In genomic region chr3:142239421-142239820, GRCh38 we compare ENCODE assay signal across 20 cellular contexts. TPM values are rescaled to one million over a fixed set of nuclear protein-coding genes. Genes with fewer than 3 reads are reported as not detected.
DNase-seq lines count a peak whose midpoint lies in the region; ATAC-seq and TF ChIP-seq lines count a peak whose summit lies in the region.
"Had no signal": no experiment of that assay in that cellular context is flagged by ENCODE, and none has a peak within 500 bp of the region (broad histone marks: within the 10 kb centered on the region; RNA-seq: fewer than 3 reads in every experiment).

No MANE protein-coding gene starts in this region.

- H3K36me3 ChIP-seq in SJCRH30: no peaks in the 10 kb centered on the region
- H3K36me3 ChIP-seq: HAP-1 had no signal

- H3K27ac ChIP-seq in SJCRH30: no peak overlapping the region

- no peak overlapping the region for H3K4me3 ChIP-seq in SJCRH30
- no peak overlapping the region for H3K4me3 ChIP-seq in fibroblast of the aortic adventitia (ENCODE audit: low read depth, low read length)
- H3K4me3 ChIP-seq: HAP-1 had no signal

- TF ChIP-seq CTCF in fibroblast of the aortic adventitia (IDR thresholded peaks at IDR 0.05; ENCODE audit: insufficient read depth, low read length): no peak

- ATAC-seq in GM18861 (IDR thresholded peaks at IDR 0.05; ENCODE audit: unreplicated experiment) (no peak), HG02852 (IDR thresholded peaks at IDR 0.05; ENCODE audit: unreplicated experiment) (no peak), GM18511 (IDR thresholded peaks at IDR 0.05; ENCODE audit: unreplicated experiment) (no peak), HG02938 (IDR thresholded peaks at IDR 0.05; ENCODE audit: unreplicated experiment) (no peak)
- ATAC-seq: PC-3 had no signal

- peaks cover 12% of the 10 kb centered on the region for H3K4me1 ChIP-seq in SJCRH30
- H3K4me1 ChIP-seq: HAP-1 had no signal

- peaks cover 5% of the 10 kb centered on the region; the same call in 1 of the 2 replicates for H3K27me3 ChIP-seq in SJCRH30

- H3K9me3 ChIP-seq in SJCRH30 (replicated peaks): no peaks in the 10 kb centered on the region
- H3K9me3 ChIP-seq: HAP-1 had no signal

- peak; percentile 70 for DNase-seq in D341Med (ENCODE audit: low spot score)
- DNase-seq in ELF-1 (ENCODE audit: low read depth, low spot score): peak; percentile 12
- peak; percentile 65 to 85 for DNase-seq in SJCRH30
- DNase-seq in fibroblast of the aortic adventitia (ENCODE audit: low read depth): peak; percentile 11
- DNase-seq: ACHN, DMS53, Kasumi-1, NCI-H1092 treated with DMSO at 0.1 percent for 48 hours, NCI-H146, NCI-H2081, NCI-H446 treated with DMSO at 0.1 percent for 48 hours, NCI-H748 treated with DMSO at 0.1 percent for 48 hours, PC-3, RPMI8226, SHP77 treated with DMSO at 0.1 percent for 48 hours had no signal

RNA-seq across cellular contexts. Expression of gene GK5, which starts 14.0 kb away (rescaled TPM):
- 6.5 and 10.5 TPM in 2 replicates for total RNA-seq in SJCRH30 (2014; rRNA removed; shearing (Covaris generic))
- 27.3 and 29.2 TPM in 2 replicates for total RNA-seq in fibroblast of the aortic adventitia (ENCODE audit: low replicate concordance)

Comparison
In these comparisons a context has a peak if more than half of its experiments do, and no peak if none do; other contexts are left out.
1. DNase-seq: peak in every context shown above with its lines; median percentile 75 in SJCRH30; 70 in D341Med; 12 in ELF-1; 11 in fibroblast of the aortic adventitia.